ENCODE assay signal across 8 cellular contexts in genomic region chr1:167938083-167938482, GRCh38. TPM values are rescaled to one million over a fixed set of nuclear protein-coding genes. Genes with fewer than 3 reads are reported as not detected.
DNase-seq lines count a peak whose midpoint lies in the region; ATAC-seq and TF ChIP-seq lines count a peak whose summit lies in the region.

No MANE protein-coding gene starts in this region.

- no peaks in the 10 kb centered on the region for H3K9me3 ChIP-seq in lower lobe of right lung

- peaks cover 33% of the 10 kb centered on the region for H3K4me1 ChIP-seq in lower lobe of right lung

- no peak for ATAC-seq in stimulated activated naive CD8-positive, alpha-beta T cell treated with anti-CD3 and anti-CD28 coated beads, Interleukin-15, Interleukin-2, amounts not matched to agents 100 U/mL and 50 U/mL, for 24 hours
- no peak for ATAC-seq in activated naive CD8-positive, alpha-beta T cell treated with anti-CD3 and anti-CD28 coated beads, Interleukin-2, amount 10 ng/mL, durations not matched to agents 7 days and 5 days (ENCODE audit: low read depth)
- ATAC-seq in lower lobe of right lung = no peak
- no peak for ATAC-seq in GM18909 (IDR thresholded peaks at IDR 0.05; ENCODE audit: poor library complexity, unreplicated experiment)
- no peak for ATAC-seq in GM21619 (IDR thresholded peaks at IDR 0.05; ENCODE audit: unreplicated experiment)
- ATAC-seq in HG03439 (IDR thresholded peaks at IDR 0.05; ENCODE audit: unreplicated experiment) = no peak

- peaks cover 35% of the 10 kb centered on the region for H3K4me1 Mint-ChIP-seq in stimulated activated naive CD8-positive, alpha-beta T cell treated with anti-CD3 and anti-CD28 coated beads, Interleukin-15, Interleukin-2, amounts not matched to agents 100 ng/mL and 50 ng/mL, for 24 hours (ENCODE audit: low read depth)
- H3K4me1 Mint-ChIP-seq in activated naive CD8-positive, alpha-beta T cell treated with anti-CD3 and anti-CD28 coated beads, Interleukin-2, amount 10 ng/mL, durations not matched to agents 7 days and 5 days = peaks cover 25% of the 10 kb centered on the region

- POLR2A ChIA-PET in activated naive CD8-positive, alpha-beta T cell treated with anti-CD3 and anti-CD28 coated beads, Interleukin-2, amount 10 ng/mL, durations not matched to agents 7 days and 5 days (lab: Charles Lee) = interaction anchor here (0.6 to 1.3 kb wide), 2 partner anchors 73 to 338 kb away, joined by 4 to 10 read pairs; no protein-coding TSS in a partner anchor

- peak overlapping the region; percentile 94 for H3K4me3 Mint-ChIP-seq in stimulated activated naive CD8-positive, alpha-beta T cell treated with anti-CD3 and anti-CD28 coated beads, Interleukin-15, Interleukin-2, amounts not matched to agents 100 ng/mL and 50 ng/mL, for 24 hours
- H3K4me3 Mint-ChIP-seq in activated naive CD8-positive, alpha-beta T cell treated with anti-CD3 and anti-CD28 coated beads, Interleukin-2, amount 10 ng/mL, durations not matched to agents 7 days and 5 days = peak overlapping the region; percentile 91

- intact Hi-C loops in lower lobe of right lung (cut with DNase I) (no loop called here), posterior cingulate gyrus (cut with DNase I) (loop anchor here (5.0 to 10.0 kb wide), 2 partner anchors 123 to 216 kb away; partner anchors contain the start of gene MPZL1)

- no peak for TF ChIP-seq CTCF in lower lobe of right lung (IDR thresholded peaks at IDR 0.05)

- H3K4me3 ChIP-seq in lower lobe of right lung = peak overlapping the region; percentile 86

- peak overlapping the region; percentile 62 for H3K27ac Mint-ChIP-seq in stimulated activated naive CD8-positive, alpha-beta T cell treated with anti-CD3 and anti-CD28 coated beads, Interleukin-15, Interleukin-2, amounts not matched to agents 100 ng/mL and 50 ng/mL, for 24 hours
- peak overlapping the region; percentile 96 for H3K27ac Mint-ChIP-seq in activated naive CD8-positive, alpha-beta T cell treated with anti-CD3 and anti-CD28 coated beads, Interleukin-2, amount 10 ng/mL, durations not matched to agents 7 days and 5 days

- H3K9me3 Mint-ChIP-seq in stimulated activated naive CD8-positive, alpha-beta T cell treated with anti-CD3 and anti-CD28 coated beads, Interleukin-15, Interleukin-2, amounts not matched to agents 100 ng/mL and 50 ng/mL, for 24 hours = no peaks in the 10 kb centered on the region
- no peaks in the 10 kb centered on the region for H3K9me3 Mint-ChIP-seq in activated naive CD8-positive, alpha-beta T cell treated with anti-CD3 and anti-CD28 coated beads, Interleukin-2, amount 10 ng/mL, durations not matched to agents 7 days and 5 days

- H3K36me3 Mint-ChIP-seq in stimulated activated naive CD8-positive, alpha-beta T cell treated with anti-CD3 and anti-CD28 coated beads, Interleukin-15, Interleukin-2, amounts not matched to agents 100 ng/mL and 50 ng/mL, for 24 hours (ENCODE audit: low read depth) = peaks cover 5% of the 10 kb centered on the region
- H3K36me3 Mint-ChIP-seq in activated naive CD8-positive, alpha-beta T cell treated with anti-CD3 and anti-CD28 coated beads, Interleukin-2, amount 10 ng/mL, durations not matched to agents 7 days and 5 days = peaks cover 10% of the 10 kb centered on the region

- no peaks in the 10 kb centered on the region for H3K36me3 ChIP-seq in lower lobe of right lung

- H3K27me3 ChIP-seq in lower lobe of right lung (ENCODE audit: low read depth) = no peaks in the 10 kb centered on the region

- peak overlapping the region; percentile 93 for H3K27ac ChIP-seq in lower lobe of right lung

- H3K27me3 Mint-ChIP-seq in stimulated activated naive CD8-positive, alpha-beta T cell treated with anti-CD3 and anti-CD28 coated beads, Interleukin-15, Interleukin-2, amounts not matched to agents 100 ng/mL and 50 ng/mL, for 24 hours = no peaks in the 10 kb centered on the region
- H3K27me3 Mint-ChIP-seq in activated naive CD8-positive, alpha-beta T cell treated with anti-CD3 and anti-CD28 coated beads, Interleukin-2, amount 10 ng/mL, durations not matched to agents 7 days and 5 days = no peaks in the 10 kb centered on the region

- DNase-seq in stimulated activated naive CD8-positive, alpha-beta T cell treated with anti-CD3 and anti-CD28 coated beads, Interleukin-15, Interleukin-2, amounts not matched to agents 100 U/mL and 50 U/mL, for 24 hours = no peak
- no peak for DNase-seq in activated naive CD8-positive, alpha-beta T cell treated with anti-CD3 and anti-CD28 coated beads, Interleukin-2, amount 10 ng/mL, durations not matched to agents 7 days and 5 days
- DNase-seq in lower lobe of right lung (no peak), posterior cingulate gyrus (no peak)

RNA-seq across cellular contexts. Expression of gene MPC2, which starts 1.2 kb away (rescaled TPM):
- total RNA-seq in activated naive CD8-positive, alpha-beta T cell treated with anti-CD3 and anti-CD28 coated beads, Interleukin-2, amount 10 ng/mL, durations not matched to agents 7 days and 5 days = 10 to 100 TPM; 61.9 to 64.1 TPM
- total RNA-seq in lower lobe of right lung = 49.6 TPM

RNA-seq across cellular contexts. Expression of gene DCAF6, which starts 1.6 kb away (rescaled TPM):
- 10 to 100 TPM; 28.2 to 28.5 TPM for total RNA-seq in activated naive CD8-positive, alpha-beta T cell treated with anti-CD3 and anti-CD28 coated beads, Interleukin-2, amount 10 ng/mL, durations not matched to agents 7 days and 5 days
- total RNA-seq in lower lobe of right lung = 50.6 TPM

RNA-seq across cellular contexts. Expression of gene ADCY10, which starts 24.1 kb away (rescaled TPM):
- total RNA-seq in activated naive CD8-positive, alpha-beta T cell treated with anti-CD3 and anti-CD28 coated beads, Interleukin-2, amount 10 ng/mL, durations not matched to agents 7 days and 5 days = under 1 TPM; 0.20 to 0.42 TPM
- 0.09 TPM for total RNA-seq in lower lobe of right lung
